Comparison of ENCODE assay signal across 1 cellular context in genomic region chr5:127666043-127666716, GRCh38.
TF ChIP-seq lines count a peak whose summit lies in the region.

No MANE protein-coding gene starts in this region.

TF ChIP-seq in IMR-90, 13 proteins besides CTCF, POLR2A, EP300 and RAD21 (continued from another document):
- TF ChIP-seq CEBPB (IDR thresholded peaks at IDR 0.05; ENCODE audit: low read depth, low read length) = no peak
- TF ChIP-seq BHLHE40 (IDR thresholded peaks at IDR 0.05; ENCODE audit: low read depth, low read length) = no peak
- no peak for TF ChIP-seq ELK1 (IDR thresholded peaks at IDR 0.05; ENCODE audit: borderline replicate concordance, low read depth, low read length)
- TF ChIP-seq SMC3 (IDR thresholded peaks at IDR 0.05; ENCODE audit: low read depth, low read length) = no peak
- no peak for TF ChIP-seq MXI1 (IDR thresholded peaks at IDR 0.05; ENCODE audit: borderline replicate concordance, low read depth, low read length)
- no peak for TF ChIP-seq FOS (IDR thresholded peaks at IDR 0.05; ENCODE audit: low read depth, low read length)
